Comparison of ENCODE assay signal across 15 cellular contexts in genomic region chr6:114327074-114327473, GRCh38. TPM values are rescaled to one million over a fixed set of nuclear protein-coding genes. Genes with fewer than 3 reads are reported as not detected.
A peak's percentile ranks its signal among the peaks of the same experiment; 100 is the strongest.
DNase-seq lines count a peak whose midpoint lies in the region; TF ChIP-seq lines count a peak whose summit lies in the region.
"Had no signal": no experiment of that assay in that cellular context is flagged by ENCODE, and none has a peak within 500 bp of the region (broad histone marks: within the 10 kb centered on the region; RNA-seq: fewer than 3 reads in every experiment).

No MANE protein-coding gene starts in this region.

- H3K27ac ChIP-seq in HUES6 (ENCODE audit: low read depth, low read length): 0 out of 2 replicates have a peak overlapping the region, but pooled peaks have one; percentile 35
- no peak overlapping the region for H3K27ac ChIP-seq in brain microvascular endothelial cell
- no peak overlapping the region for H3K27ac ChIP-seq in neural progenitor cell
- H3K27ac ChIP-seq: SK-N-MC had no signal

- H3K27me3 ChIP-seq in Caco-2 (replicated peaks; ENCODE audit: control insufficient read depth, insufficient read depth, low read length) (no peaks in the 10 kb centered on the region), HUES6 (ENCODE audit: control insufficient read depth, insufficient read depth, low read length) (no peaks in the 10 kb centered on the region), brain microvascular endothelial cell (replicated peaks) (no peaks in the 10 kb centered on the region), neural progenitor cell (no peaks in the 10 kb centered on the region)

- in situ Hi-C loops in brain microvascular endothelial cell (cut with HindIII; ENCODE audit: low pct_ligation_motif_present, low sequenced_read_pairs): no loop called here

- H3K4me1 ChIP-seq in Caco-2: 0 out of 2 replicates have a peak, but pooled peaks cover 7% of the 10 kb centered on the region
- peaks cover 58% of the 10 kb centered on the region for H3K4me1 ChIP-seq in HUES6 (ENCODE audit: control insufficient read depth, insufficient read depth, low read length)
- peaks cover 31% of the 10 kb centered on the region for H3K4me1 ChIP-seq in neural progenitor cell

- H3K4me3 ChIP-seq in Caco-2 (ENCODE audit: low read depth, low read length) (no peak overlapping the region), HUES6 (ENCODE audit: low read depth, low read length) (no peak overlapping the region), brain microvascular endothelial cell (ENCODE audit: low read depth, low read length) (no peak overlapping the region), neural progenitor cell (no peak overlapping the region)
- H3K4me3 ChIP-seq: SK-N-MC had no signal

- H3K27ac Mint-ChIP-seq in Caco-2 (ENCODE audit: unreplicated experiment) (no peak overlapping the region), neural progenitor cell (no peak overlapping the region)
- H3K27ac Mint-ChIP-seq in activated naive CD4-positive, alpha-beta T cell treated with anti-CD3 and anti-CD28 coated beads for 36 hours: no peak overlapping the region
- H3K27ac Mint-ChIP-seq: B cell; CD8-positive, alpha-beta T cell had no signal

- H3K36me3 ChIP-seq in Caco-2 (ENCODE audit: control insufficient read depth, insufficient read depth, low read length) (no peaks in the 10 kb centered on the region), HUES6 (ENCODE audit: control insufficient read depth, insufficient read depth, low read length) (no peaks in the 10 kb centered on the region), brain microvascular endothelial cell (replicated peaks) (no peaks in the 10 kb centered on the region), neural progenitor cell (no peaks in the 10 kb centered on the region)

- intact Hi-C loops in Caco-2 (cut with micrococcal nuclease; ENCODE audit: unreplicated experiment): no loop called here
- intact Hi-C loops in activated naive CD4-positive, alpha-beta T cell treated with anti-CD3 and anti-CD28 coated beads for 36 hours (cut with micrococcal nuclease): no loop called here

- H3K9ac ChIP-seq in HUES6 (ENCODE audit: low read length): no peak overlapping the region
- no peak overlapping the region for H3K9ac ChIP-seq in neural progenitor cell

- POLR2A ChIA-PET in Caco-2 (lab: Charles Lee): no interaction called here

- CTCF ChIA-PET in Caco-2 (lab: Charles Lee): no interaction called here
- CTCF ChIA-PET in activated naive CD4-positive, alpha-beta T cell treated with anti-CD3 and anti-CD28 coated beads for 36 hours (lab: Charles Lee): no interaction called here

- no peaks in the 10 kb centered on the region for H3K9me3 Mint-ChIP-seq in Caco-2 (ENCODE audit: unreplicated experiment)
- H3K9me3 Mint-ChIP-seq in neural progenitor cell: no peaks in the 10 kb centered on the region
- no peaks in the 10 kb centered on the region for H3K9me3 Mint-ChIP-seq in activated naive CD4-positive, alpha-beta T cell treated with anti-CD3 and anti-CD28 coated beads for 36 hours

- DNase-seq in Caco-2 (peak in 1 of 2 experiments; percentile 7), brain microvascular endothelial cell (no peak), neural progenitor cell (ENCODE audit: low spot score) (no peak), NCI-H1436 (lab: John Stamatoyannopoulos, UW) (no peak)
- no peak for DNase-seq in activated naive CD4-positive, alpha-beta T cell treated with anti-CD3 and anti-CD28 coated beads for 36 hours
- no peak for DNase-seq in stimulated activated CD4-positive, alpha-beta T cell treated with anti-CD3 and anti-CD28 coated beads, Interleukin-2, amount 100 ng/mL, for 24 hours
- DNase-seq: ACHN; CD8-positive, alpha-beta T cell; H7; MV-4-11; NCI-H1694 had no signal

- H3K79me2 ChIP-seq in neural progenitor cell (ENCODE audit: low read depth): peaks cover 14% of the 10 kb centered on the region

- H3K27me3 Mint-ChIP-seq in Caco-2 (ENCODE audit: insufficient read depth, unreplicated experiment) (peaks cover 4% of the 10 kb centered on the region), neural progenitor cell (ENCODE audit: insufficient read depth, low read depth) (no peaks in the 10 kb centered on the region)
- H3K27me3 Mint-ChIP-seq in activated naive CD4-positive, alpha-beta T cell treated with anti-CD3 and anti-CD28 coated beads for 36 hours (ENCODE audit: low read depth): no peaks in the 10 kb centered on the region
- H3K27me3 Mint-ChIP-seq: B cell had no signal

- no peak overlapping the region for H2AFZ ChIP-seq in neural progenitor cell (replicated peaks)

- H3K36me3 Mint-ChIP-seq in Caco-2 (ENCODE audit: insufficient read depth, unreplicated experiment): no peaks in the 10 kb centered on the region
- H3K36me3 Mint-ChIP-seq in neural progenitor cell: no peaks in the 10 kb centered on the region
- no peaks in the 10 kb centered on the region for H3K36me3 Mint-ChIP-seq in activated naive CD4-positive, alpha-beta T cell treated with anti-CD3 and anti-CD28 coated beads for 36 hours (ENCODE audit: low read depth)
- H3K36me3 Mint-ChIP-seq: CD8-positive, alpha-beta T cell had no signal

- H3K9me3 ChIP-seq in Caco-2: no peaks in the 10 kb centered on the region
- no peaks in the 10 kb centered on the region for H3K9me3 ChIP-seq in HUES6 (ENCODE audit: control insufficient read depth, insufficient read depth, low read depth, low read length)
- no peaks in the 10 kb centered on the region for H3K9me3 ChIP-seq in neural progenitor cell (ENCODE audit: low read depth)

- peaks cover 7% of the 10 kb centered on the region for H3F3A ChIP-seq in neural progenitor cell (ENCODE audit: low read depth)

- no peaks in the 10 kb centered on the region for H4K20me1 ChIP-seq in neural progenitor cell (ENCODE audit: low read depth)

- no peak overlapping the region for H3K4me2 ChIP-seq in neural progenitor cell

- H3K4me3 Mint-ChIP-seq in Caco-2 (ENCODE audit: unreplicated experiment) (no peak overlapping the region), neural progenitor cell (no peak overlapping the region)
- no peak overlapping the region for H3K4me3 Mint-ChIP-seq in activated naive CD4-positive, alpha-beta T cell treated with anti-CD3 and anti-CD28 coated beads for 36 hours
- H3K4me3 Mint-ChIP-seq: B cell; CD8-positive, alpha-beta T cell had no signal

- peak; percentile 26 to 28 for TF ChIP-seq CTCF in Caco-2 (IDR thresholded peaks at IDR 0.05; ENCODE audit: insufficient read depth in 1 of 2, low read depth in 1 of 2, low read length in 1 of 2, severe bottlenecking in 1 of 2, unreplicated experiment in 1 of 2)
- TF ChIP-seq CTCF in brain microvascular endothelial cell (IDR thresholded peaks at IDR 0.05; ENCODE audit: low read depth, low read length, missing control alignments): peak; percentile 22
- peak; percentile 33 for TF ChIP-seq CTCF in neural progenitor cell (IDR thresholded peaks at IDR 0.05)

- BruUV-seq in Caco-2 (replicated peaks; lab: Mats Ljungman, UMichigan): no TSS peak

- H3K4me1 Mint-ChIP-seq in Caco-2 (ENCODE audit: low read depth, unreplicated experiment): no peaks in the 10 kb centered on the region
- peaks cover 13% of the 10 kb centered on the region for H3K4me1 Mint-ChIP-seq in neural progenitor cell
- no peaks in the 10 kb centered on the region for H3K4me1 Mint-ChIP-seq in activated naive CD4-positive, alpha-beta T cell treated with anti-CD3 and anti-CD28 coated beads for 36 hours (ENCODE audit: low read depth)
- H3K4me1 Mint-ChIP-seq: B cell had no signal

RNA-seq across cellular contexts. Expression of gene HS3ST5, which starts 15.7 kb away (rescaled TPM):
- total RNA-seq in Caco-2 (2022): 0.28 and 0.29 TPM in 2 replicates
- 0.34 and 0.37 TPM in 2 replicates for total RNA-seq in neural progenitor cell (ENCODE audit: low replicate concordance)
- not detected for total RNA-seq in activated naive CD4-positive, alpha-beta T cell treated with anti-CD3 and anti-CD28 coated beads for 36 hours
- total RNA-seq: B cell; CD8-positive, alpha-beta T cell; Daoy had no signal
